8 cellular contexts compared by ENCODE assay signal in the genomic region with DNA sequence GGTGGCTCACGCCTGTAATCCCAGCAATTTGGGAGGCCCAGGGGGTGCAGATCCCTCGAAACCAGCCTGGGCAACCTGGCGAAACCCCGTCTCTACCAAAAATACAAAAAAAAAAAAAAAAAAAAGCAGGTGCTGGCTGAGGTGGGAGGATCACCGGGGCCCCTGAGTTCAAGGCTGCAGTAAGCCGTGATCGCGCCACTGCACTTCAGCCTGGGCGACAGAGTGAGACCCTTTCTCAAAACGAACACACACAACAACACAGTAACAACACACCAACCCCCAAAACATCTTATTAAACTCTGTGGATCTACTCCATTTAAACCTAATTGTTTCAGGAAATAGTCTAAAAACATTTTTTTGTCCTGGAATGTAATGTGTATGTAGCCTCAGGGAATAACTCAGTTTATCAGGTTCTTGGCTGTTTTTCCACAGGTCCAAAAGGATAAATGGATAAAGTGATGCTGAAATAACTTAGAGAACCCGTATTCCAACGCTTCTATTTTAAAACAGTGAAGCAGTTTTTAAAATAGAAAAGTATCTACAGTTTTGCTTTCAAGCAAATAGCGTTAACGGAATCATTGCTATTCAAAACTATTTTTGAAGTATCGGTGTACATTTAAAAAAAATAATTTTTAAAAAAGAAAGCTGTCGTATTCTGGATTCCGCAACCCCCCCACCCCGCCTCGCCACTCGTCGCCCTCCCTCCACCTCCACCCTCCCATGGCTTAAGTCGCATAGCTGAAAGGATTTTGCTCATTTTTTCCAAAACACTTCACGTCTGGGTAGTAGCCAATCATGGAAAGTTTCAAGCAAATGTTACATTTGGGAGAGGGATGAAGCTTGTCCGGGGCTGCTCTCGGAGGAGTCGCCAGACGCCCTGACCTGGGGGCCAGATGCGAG. TPM values are rescaled to one million over a fixed set of nuclear protein-coding genes. Genes with fewer than 3 reads are reported as not detected.
DNase-seq lines count a peak whose midpoint lies in the region; ATAC-seq and TF ChIP-seq lines count a peak whose summit lies in the region.

No MANE protein-coding gene starts in this region.

- H3K9me3 ChIP-seq in fibroblast of lung (ENCODE audit: control insufficient read depth, insufficient read depth, low read depth, low read length) = no peaks in the 10 kb centered on the region

- H3K27me3 Mint-ChIP-seq in progenitor cell of endocrine pancreas = no peaks in the 10 kb centered on the region

- DNase-seq in BJ (ENCODE audit: low read depth) (no peak), fibroblast of lung (ENCODE audit: low read depth in 2 of 2) (peak in 1 of 2 donors; percentile 69), progenitor cell of endocrine pancreas (ENCODE audit: low spot score, unreplicated experiment) (no peak), erythroblast (lab: John Stamatoyannopoulos, UW) (no peak), AG20443 (ENCODE audit: low spot score) (no peak), NCI-H1105 treated with DMSO at 0.1 percent for 48 hours (lab: John Stamatoyannopoulos, UW) (no peak)
- peak; percentile 58 for DNase-seq in activated CD8-positive, alpha-beta memory T cell treated with anti-CD3 and anti-CD28 coated beads, Interleukin-2, amount 50 U/mL, for 4 hours

- no peaks in the 10 kb centered on the region for H3K36me3 ChIP-seq in BJ (ENCODE audit: control insufficient read depth, insufficient read depth, low read length)
- H3K36me3 ChIP-seq in fibroblast of lung (ENCODE audit: control insufficient read depth, insufficient read depth, low read length) = no peaks in the 10 kb centered on the region

- H4K20me1 ChIP-seq in fibroblast of lung (ENCODE audit: control insufficient read depth, extremely low read depth, insufficient read depth, low read length) = peaks cover 3% of the 10 kb centered on the region

- POLR2A ChIA-PET in BJ (lab: Charles Lee) = interaction anchor here (0.6 to 1.3 kb wide), 5 partner anchors 16 to 87 kb away, joined by 3 to 11 read pairs (median 4); no protein-coding TSS in a partner anchor

- H3K4me1 ChIP-seq in fibroblast of lung (ENCODE audit: control insufficient read depth, extremely low read depth, insufficient read depth, low read length) = peaks cover 3% of the 10 kb centered on the region

- TF ChIP-seq POLR2A in erythroblast (IDR thresholded peaks at IDR 0.05; ENCODE audit: low read length) = no peak

- CTCF ChIA-PET in BJ (lab: Yijun Ruan, JAX) = interaction anchor here (0.7 to 1.2 kb wide), 3 partner anchors 15 to 30 kb away, joined by 3 to 5 read pairs (median 4); no protein-coding TSS in a partner anchor

- peaks cover 40% of the 10 kb centered on the region for H3K79me2 ChIP-seq in fibroblast of lung (ENCODE audit: control insufficient read depth, insufficient read depth, low read length)

- peak; percentile 0 for ATAC-seq in HG03432 (IDR thresholded peaks at IDR 0.05; ENCODE audit: unreplicated experiment)

- H3K27me3 ChIP-seq in BJ (ENCODE audit: control insufficient read depth, insufficient read depth, low read length) (no peaks in the 10 kb centered on the region), fibroblast of lung (ENCODE audit: control insufficient read depth, insufficient read depth, low read length) (no peaks in the 10 kb centered on the region)

- H3K27ac ChIP-seq in fibroblast of lung (ENCODE audit: insufficient read depth, low read length) = peak overlapping the region; percentile 85

- H3K4me3 Mint-ChIP-seq in progenitor cell of endocrine pancreas (ENCODE audit: low read depth) = peak overlapping the region; percentile 93

- peak overlapping the region; percentile 97 for H3K4me2 ChIP-seq in fibroblast of lung (ENCODE audit: extremely low read depth, insufficient read depth, low read length)

- no peaks in the 10 kb centered on the region for H3K36me3 Mint-ChIP-seq in progenitor cell of endocrine pancreas (ENCODE audit: insufficient read depth)

- no peaks in the 10 kb centered on the region for H3K9me3 Mint-ChIP-seq in progenitor cell of endocrine pancreas (ENCODE audit: low read depth)

- H3K4me3 ChIP-seq in BJ (ENCODE audit: low read depth, low read length) (peak overlapping the region; percentile 99), fibroblast of lung (replicated peaks in 1 of 4; ENCODE audit: control extremely low read depth in 1 of 4, insufficient read depth in 1 of 4, low read depth in 3 of 4, low read length in 4 of 4) (peak overlapping the region; percentile 58 to 79 (median 68))

- H2AFZ ChIP-seq in fibroblast of lung (ENCODE audit: low read length) = peak overlapping the region; percentile 96

- H3K27ac Mint-ChIP-seq in progenitor cell of endocrine pancreas = peak overlapping the region; percentile 95

- H3K9ac ChIP-seq in fibroblast of lung (ENCODE audit: insufficient read depth, low read length) = peak overlapping the region; percentile 62

- H3K4me1 Mint-ChIP-seq in progenitor cell of endocrine pancreas (ENCODE audit: low read depth) = peaks cover 27% of the 10 kb centered on the region

- no peak for TF ChIP-seq CTCF in BJ (IDR thresholded peaks at IDR 0.05; ENCODE audit: insufficient read depth, low read depth, low read length)
- TF ChIP-seq CTCF in fibroblast of lung (conservative IDR thresholded peaks at IDR 0.05 in 1 of 2, IDR thresholded peaks at IDR 0.05 in 1 of 2; ENCODE audit: low read depth in 1 of 2, low read length in 2 of 2) = no peak
- no peak for TF ChIP-seq CTCF in progenitor cell of endocrine pancreas (IDR thresholded peaks at IDR 0.05; ENCODE audit: unreplicated experiment)

RNA-seq across cellular contexts. Expression of gene GLS, which starts 0.9 kb away (rescaled TPM):
- 132 and 372 TPM in 2 replicates for polyA plus RNA-seq in BJ (2011; rRNA removed)
- 342 and 344 TPM in 2 replicates for polyA minus RNA-seq in BJ (2011; rRNA and poly(A)+ RNA removed)
- 157 and 192 TPM in 2 replicates for total RNA-seq in fibroblast of lung
- polyA plus RNA-seq in fibroblast of lung = 69.4 and 123 TPM in 2 replicates
- polyA plus RNA-seq in fibroblast of lung (2012) = 45.0 and 90.0 TPM in 2 replicates
- 55.1 and 58.7 TPM in 2 replicates for polyA minus RNA-seq in fibroblast of lung (ENCODE audit: low replicate concordance)
- 116 and 128 TPM in 2 replicates for total RNA-seq in progenitor cell of endocrine pancreas
